Comparison of ENCODE assay signal across 20 cellular contexts in genomic region chr12:2539938-2540337, GRCh38.
"Had no signal": no experiment of that assay in that cellular context is flagged by ENCODE, and none has a peak within 500 bp of the region (broad histone marks: within the 10 kb centered on the region; RNA-seq: fewer than 3 reads in every experiment).

No MANE protein-coding gene starts in this region.

- H3K27me3 ChIP-seq: ascending aorta, brain microvascular endothelial cell, tibial artery had no signal

- H3K4me1 ChIP-seq: ascending aorta, tibial artery had no signal

- H3K27ac ChIP-seq: ascending aorta, brain microvascular endothelial cell, epithelial cell of prostate, tibial artery, WERI-Rb-1 had no signal

- H3K9me3 ChIP-seq: ascending aorta, tibial artery had no signal

- H3K36me3 Mint-ChIP-seq: activated naive CD4-positive, alpha-beta T cell treated with anti-CD3 and anti-CD28 coated beads, Interleukin-2, amount 50 U/mL, for 24 hours; memory B cell had no signal

- H3K9me3 Mint-ChIP-seq: activated CD4-positive, alpha-beta T cell treated with anti-CD3 and anti-CD28 coated beads, Interleukin-2, amount 10 ng/mL, durations not matched to agents 7 days and 5 days; activated naive CD4-positive, alpha-beta T cell treated with anti-CD3 and anti-CD28 coated beads, Interleukin-2, amount 50 U/mL, for 24 hours; central memory CD8-positive, alpha-beta T cell; memory B cell; nephron had no signal

- ATAC-seq: activated CD8-positive, alpha-beta T cell treated with anti-CD3 and anti-CD28 coated beads, Interleukin-2, amount 10 ng/mL, durations not matched to agents 7 days and 5 days; SK-N-SH treated with all-trans-retinoic acid at 6 μM for 48 hours; stimulated activated naive CD8-positive, alpha-beta T cell treated with anti-CD3 and anti-CD28 coated beads, Interleukin-15, Interleukin-2, amounts not matched to agents 100 U/mL and 50 U/mL, for 24 hours had no signal

- H3K4me1 Mint-ChIP-seq: activated naive CD4-positive, alpha-beta T cell treated with anti-CD3 and anti-CD28 coated beads, Interleukin-2, amount 50 U/mL, for 24 hours; central memory CD8-positive, alpha-beta T cell; memory B cell had no signal

- H3K27me3 Mint-ChIP-seq: activated CD4-positive, alpha-beta T cell treated with anti-CD3 and anti-CD28 coated beads, Interleukin-2, amount 10 ng/mL, durations not matched to agents 7 days and 5 days; activated naive CD4-positive, alpha-beta T cell treated with anti-CD3 and anti-CD28 coated beads, Interleukin-2, amount 50 U/mL, for 24 hours had no signal

- DNase-seq: activated CD4-positive, alpha-beta T cell treated with anti-CD3 and anti-CD28 coated beads, Interleukin-2, amount 10 ng/mL, durations not matched to agents 7 days and 5 days; activated CD4-positive, CD25-positive, alpha-beta regulatory T cell treated with anti-CD3 and anti-CD28 coated beads, Interleukin-2, amount 50 U/mL, for 72 hours; activated CD8-positive, alpha-beta T cell treated with anti-CD3 and anti-CD28 coated beads, Interleukin-2, amount 10 ng/mL, durations not matched to agents 7 days and 5 days; activated gamma-delta T cell treated with Interleukin-2 at 50 U/mL for 16 hours; activated T-cell treated with anti-CD3 and anti-CD28 coated beads, Interleukin-2, amount 50 U/mL, for 1 hour; brain microvascular endothelial cell; nucleus accumbens; posterior cingulate gyrus; stimulated activated CD4-positive, alpha-beta T cell treated with anti-CD3 and anti-CD28 coated beads, Interleukin-12 subunit alpha, Interleukin-12 subunit beta, amount 100 ng/mL, for 4 hours; stimulated activated CD4-positive, alpha-beta T cell treated with anti-CD3 and anti-CD28 coated beads, Interleukin-4, amount 100 ng/mL, for 4 hours; stimulated activated naive CD8-positive, alpha-beta T cell treated with anti-CD3 and anti-CD28 coated beads, Interleukin-15, Interleukin-2, amounts not matched to agents 100 U/mL and 50 U/mL, for 24 hours; tibial artery; WERI-Rb-1 had no signal

- H3K4me3 Mint-ChIP-seq: activated CD4-positive, alpha-beta T cell treated with anti-CD3 and anti-CD28 coated beads, Interleukin-2, amount 10 ng/mL, durations not matched to agents 7 days and 5 days; activated CD8-positive, alpha-beta T cell treated with anti-CD3 and anti-CD28 coated beads, Interleukin-2, amount 10 ng/mL, durations not matched to agents 7 days and 5 days; activated naive CD4-positive, alpha-beta T cell treated with anti-CD3 and anti-CD28 coated beads, Interleukin-2, amount 50 U/mL, for 24 hours; central memory CD8-positive, alpha-beta T cell; memory B cell; nephron had no signal

- H3K36me3 ChIP-seq: brain microvascular endothelial cell, WERI-Rb-1 had no signal

- H3K27ac Mint-ChIP-seq: activated CD4-positive, alpha-beta T cell treated with anti-CD3 and anti-CD28 coated beads, Interleukin-2, amount 10 ng/mL, durations not matched to agents 7 days and 5 days; activated CD8-positive, alpha-beta T cell treated with anti-CD3 and anti-CD28 coated beads, Interleukin-2, amount 10 ng/mL, durations not matched to agents 7 days and 5 days; activated naive CD4-positive, alpha-beta T cell treated with anti-CD3 and anti-CD28 coated beads, Interleukin-2, amount 50 U/mL, for 24 hours; memory B cell had no signal

- H3K4me3 ChIP-seq: ascending aorta, tibial artery had no signal
